Comparison of ENCODE assay signal across 8 cellular contexts in the genomic region with DNA sequence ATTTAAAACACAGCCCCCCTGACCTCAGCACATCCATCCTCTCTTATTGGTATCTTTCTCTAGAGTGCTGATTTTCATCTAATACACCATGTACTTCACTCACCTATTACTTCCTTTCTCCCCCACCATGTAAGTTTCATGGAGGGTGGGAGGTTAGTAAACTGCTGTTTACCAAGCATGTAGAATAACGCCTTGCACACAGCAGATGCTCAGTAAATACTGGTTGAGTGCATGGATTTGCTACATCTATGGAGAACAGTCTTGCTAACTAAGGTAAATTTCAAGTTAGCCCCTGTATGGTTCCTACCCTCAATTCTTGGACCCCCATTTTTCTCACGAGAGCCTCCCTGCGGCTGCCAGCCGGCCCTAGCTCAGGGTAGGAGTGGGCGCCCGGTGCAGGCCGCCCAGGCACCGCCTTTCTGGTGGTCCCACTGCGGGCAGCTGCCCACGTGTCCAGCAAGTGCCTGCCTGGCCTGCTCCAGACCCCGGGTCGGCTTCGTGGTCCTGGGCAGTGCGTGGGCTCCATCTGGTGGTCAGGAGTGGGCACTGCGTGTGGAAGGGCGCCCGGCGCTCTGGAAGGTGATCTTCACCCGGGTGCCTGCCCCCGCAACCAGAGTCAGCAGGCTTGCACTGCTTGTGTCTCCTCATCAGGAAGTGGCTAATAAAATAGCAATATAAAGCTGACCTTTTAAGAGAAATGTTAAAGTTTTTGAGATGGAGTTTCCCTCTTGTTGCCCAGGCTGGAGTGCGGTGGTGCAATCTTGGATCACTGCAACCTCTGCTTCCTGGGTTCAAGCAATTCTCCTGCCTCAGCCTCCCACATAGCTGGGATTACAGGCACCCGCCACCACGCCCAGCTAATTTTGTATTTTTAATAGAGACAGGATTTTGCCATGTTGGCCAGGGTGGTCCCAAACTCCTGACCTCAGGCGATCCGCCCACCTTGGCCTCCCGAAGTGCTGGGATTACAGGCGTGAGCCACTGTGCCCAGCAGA.
DNase-seq lines count a peak whose midpoint lies in the region; ATAC-seq and TF ChIP-seq lines count a peak whose summit lies in the region.

No MANE protein-coding gene starts in this region.

- H3K36me3 ChIP-seq in GM23248 (ENCODE audit: low read depth): no peaks in the 10 kb centered on the region
- no peaks in the 10 kb centered on the region for H3K36me3 ChIP-seq in SU-DHL-6 (ENCODE audit: low read length)

- peak; percentile 84 for ATAC-seq in left ventricle myocardium superior
- ATAC-seq in sciatic nerve: peak; percentile 74
- no peak for ATAC-seq in GM18517 (IDR thresholded peaks at IDR 0.05; ENCODE audit: unreplicated experiment)

- intact Hi-C loops in left ventricle myocardium superior (cut with micrococcal nuclease): no loop called here
- intact Hi-C loops in sciatic nerve (cut with DNase I): no loop called here

- peak overlapping the region; percentile 46 for H3K4me2 ChIP-seq in GM23248 (ENCODE audit: unreplicated experiment)
- H3K4me2 ChIP-seq in SU-DHL-6 (ENCODE audit: low read depth, low read length, poor library complexity, severe bottlenecking): no peak overlapping the region

- H3K27me3 ChIP-seq in GM23248 (replicated peaks; ENCODE audit: insufficient read depth): no peaks in the 10 kb centered on the region
- H3K27me3 ChIP-seq in SU-DHL-6 (ENCODE audit: low read length): no peaks in the 10 kb centered on the region

- H3F3A ChIP-seq in GM23248 (ENCODE audit: insufficient read depth) (peaks cover 18% of the 10 kb centered on the region), SU-DHL-6 (ENCODE audit: insufficient read depth) (no peaks in the 10 kb centered on the region)

- 20 to 21% methylated on average over 27 of the region's 27 CpGs for WGBS in GM23248 (ENCODE audit: low coverage in 1 of 2, low lambda C conversion rate in 2 of 2, missing lambda C conversion rate in 2 of 2), 2 experiments

- H3K4me1 ChIP-seq in GM23248 (ENCODE audit: insufficient read depth): peaks cover 33% of the 10 kb centered on the region

- H4K20me1 ChIP-seq in GM23248 (ENCODE audit: insufficient read depth): no peaks in the 10 kb centered on the region
- no peaks in the 10 kb centered on the region for H4K20me1 ChIP-seq in SU-DHL-6 (ENCODE audit: low read depth, low read length)

- H3K79me2 ChIP-seq in GM23248 (ENCODE audit: insufficient read depth): no peaks in the 10 kb centered on the region
- H3K79me2 ChIP-seq in SU-DHL-6 (ENCODE audit: insufficient read depth, low read length): no peaks in the 10 kb centered on the region

- H2AFZ ChIP-seq in GM23248: no peak overlapping the region
- H2AFZ ChIP-seq in SU-DHL-6 (ENCODE audit: low read depth, low read length, severe bottlenecking): no peak overlapping the region

- no peaks in the 10 kb centered on the region for H3K9me3 ChIP-seq in GM23248 (ENCODE audit: low read depth)
- no peaks in the 10 kb centered on the region for H3K9me3 ChIP-seq in SU-DHL-6 (ENCODE audit: insufficient read depth, low read length)

- DNase-seq in G401 (ENCODE audit: low spot score) (peak; percentile 65), GM23248 (peak; percentile 87), LNCaP clone FGC (ENCODE audit: low read depth) (no peak), amniotic epithelial cell (ENCODE audit: low read depth) (peak; percentile 76), left ventricle myocardium superior (peak; percentile 81), sciatic nerve (ENCODE audit: low spot score) (peak; percentile 78)

- no peak overlapping the region; the same call in 1 of the 2 replicates for H3K9ac ChIP-seq in GM23248
- H3K9ac ChIP-seq in SU-DHL-6 (ENCODE audit: low read length): no peak overlapping the region

- H3K4me3 ChIP-seq in GM23248 (no peak overlapping the region), LNCaP clone FGC (ENCODE audit: low read depth, low read length) (no peak overlapping the region), SU-DHL-6 (ENCODE audit: insufficient read depth, low read length, poor library complexity, severe bottlenecking) (no peak overlapping the region)

- TF ChIP-seq CTCF in LNCaP clone FGC (IDR thresholded peaks at IDR 0.05; ENCODE audit: control insufficient read depth, extremely low read depth, insufficient read depth) (peak; percentile 96), SU-DHL-6 (IDR thresholded peaks at IDR 0.05; ENCODE audit: insufficient read depth, low read length, poor library complexity, severe bottlenecking) (peak; percentile 87)

- H3K27ac ChIP-seq in GM23248 (no peak overlapping the region; the same call in 1 of the 2 replicates), SU-DHL-6 (ENCODE audit: low read depth, low read length) (no peak overlapping the region)

- H3K9me2 ChIP-seq in GM23248 (ENCODE audit: insufficient read depth) (no peaks in the 10 kb centered on the region), SU-DHL-6 (replicated peaks; ENCODE audit: insufficient read depth, low read length) (no peaks in the 10 kb centered on the region)

- in situ Hi-C loops in G401 (cut with HindIII; ENCODE audit: low sequenced_read_pairs): no loop called here
- in situ Hi-C loops in GM23248 (cut with MboI): no loop called here
